ENCODE assay signal across 2 cellular contexts in the genomic region with DNA sequence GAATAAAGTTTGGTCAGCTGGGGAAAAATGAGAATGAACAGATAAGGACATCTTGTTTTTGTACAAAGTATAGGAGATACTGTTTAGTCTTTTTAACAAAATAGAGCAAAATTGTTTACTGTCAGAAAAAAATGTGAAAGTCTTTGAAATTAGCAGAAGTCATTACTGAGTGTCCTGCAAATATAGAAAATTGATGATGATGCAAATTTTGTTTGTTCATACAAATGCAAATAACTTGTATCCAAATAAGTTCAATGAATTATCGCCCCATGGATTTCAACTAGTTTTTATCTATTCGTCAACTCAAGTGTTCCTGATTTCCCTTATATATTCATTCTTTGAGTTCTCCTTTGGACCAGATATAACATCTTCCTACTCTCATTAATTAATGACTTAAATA.
TF ChIP-seq lines count a peak whose summit lies in the region.

No MANE protein-coding gene starts in this region.

TF ChIP-seq in HepG2, 621 proteins besides CTCF, POLR2A, EP300 and RAD21:
- TF ChIP-seq POLR2AphosphoS5 (IDR thresholded peaks at IDR 0.05; ENCODE audit: low read depth, low read length) (no peak), MAFF (IDR thresholded peaks at IDR 0.05; ENCODE audit: low read depth, low read length) (peak; percentile 95), MAFK (conservative IDR thresholded peaks at IDR 0.05 in 1 of 2, IDR thresholded peaks at IDR 0.05 in 1 of 2; ENCODE audit: low read length in 2 of 2) (peak; percentile 92 to 97), ZNF891 (CRISPR knock-in tag; IDR thresholded peaks at IDR 0.05) (no peak)
- TF ChIP-seq, protein P1, sequence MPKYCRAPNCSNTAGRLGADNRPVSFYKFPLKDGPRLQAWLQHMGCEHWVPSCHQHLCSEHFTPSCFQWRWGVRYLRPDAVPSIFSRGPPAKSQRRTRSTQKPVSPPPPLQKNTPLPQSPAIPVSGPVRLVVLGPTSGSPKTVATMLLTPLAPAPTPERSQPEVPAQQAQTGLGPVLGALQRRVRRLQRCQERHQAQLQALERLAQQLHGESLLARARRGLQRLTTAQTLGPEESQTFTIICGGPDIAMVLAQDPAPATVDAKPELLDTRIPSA (CRISPR knock-in tag; IDR thresholded peaks at IDR 0.05; ENCODE audit: borderline replicate concordance), result no peak
- TF ChIP-seq, protein P2, sequence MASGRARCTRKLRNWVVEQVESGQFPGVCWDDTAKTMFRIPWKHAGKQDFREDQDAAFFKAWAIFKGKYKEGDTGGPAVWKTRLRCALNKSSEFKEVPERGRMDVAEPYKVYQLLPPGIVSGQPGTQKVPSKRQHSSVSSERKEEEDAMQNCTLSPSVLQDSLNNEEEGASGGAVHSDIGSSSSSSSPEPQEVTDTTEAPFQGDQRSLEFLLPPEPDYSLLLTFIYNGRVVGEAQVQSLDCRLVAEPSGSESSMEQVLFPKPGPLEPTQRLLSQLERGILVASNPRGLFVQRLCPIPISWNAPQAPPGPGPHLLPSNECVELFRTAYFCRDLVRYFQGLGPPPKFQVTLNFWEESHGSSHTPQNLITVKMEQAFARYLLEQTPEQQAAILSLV (CRISPR knock-in tag; IDR thresholded peaks at IDR 0.05; ENCODE audit: borderline replicate concordance), result no peak
TF ChIP-seq in HepG2: peak in this region for 2.

TF ChIP-seq in H1, 55 proteins besides CTCF, POLR2A, EP300 and RAD21:
- TF ChIP-seq ASH2L (IDR thresholded peaks at IDR 0.05; ENCODE audit: low read length), result no peak
- peak; percentile 68; the same call in 1 of the 2 replicates for TF ChIP-seq MAFK (IDR thresholded peaks at IDR 0.05; ENCODE audit: low read depth, low read length)
